In the genomic region with DNA sequence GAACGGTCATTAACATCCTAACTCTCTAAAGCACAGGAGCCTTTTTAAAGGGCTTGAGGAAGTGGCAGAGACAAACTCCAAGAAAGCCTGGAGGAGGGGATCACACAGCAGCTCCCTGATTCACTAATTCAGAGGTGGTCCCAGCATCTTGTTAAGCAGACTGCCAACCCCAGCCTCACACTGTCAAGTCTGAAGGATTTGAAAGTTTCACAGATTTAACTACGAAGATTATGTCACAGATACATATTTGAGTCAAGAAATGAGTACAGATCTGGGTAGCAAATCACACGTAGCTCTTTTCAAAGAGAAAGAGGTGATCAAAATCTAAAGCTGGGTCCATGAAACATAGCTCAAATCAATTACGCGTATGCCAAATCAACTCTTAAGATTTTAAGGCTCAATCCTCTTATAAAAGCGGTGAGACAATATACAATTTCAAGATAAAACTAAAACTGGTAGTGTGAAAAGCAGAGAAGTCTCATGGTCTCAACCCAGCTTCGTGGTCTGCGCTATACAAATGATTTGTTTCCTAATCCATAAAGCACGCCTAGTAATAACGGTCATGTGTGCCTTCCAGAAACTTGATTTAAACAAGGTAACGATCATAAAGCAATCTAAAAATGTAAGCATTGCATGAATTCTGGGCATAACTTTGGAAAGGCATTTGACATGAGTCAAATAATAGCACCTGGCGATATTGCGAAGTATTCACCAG, we compare ENCODE assay signal across 2 cellular contexts.
TF ChIP-seq lines count a peak whose summit lies in the region.

No MANE protein-coding gene starts in this region.

TF ChIP-seq in GM12891, 5 proteins besides CTCF, POLR2A, EP300 and RAD21:
- TF ChIP-seq SPI1 (IDR thresholded peaks at IDR 0.05; ENCODE audit: low read depth, low read length) = no peak
- 0 out of 2 replicates have a peak, but pooled peaks have one; percentile 30 for TF ChIP-seq POLR2AphosphoS5 (IDR thresholded peaks at IDR 0.05; ENCODE audit: low read depth, low read length)
- TF ChIP-seq POU2F2 (IDR thresholded peaks at IDR 0.05; ENCODE audit: low read depth, low read length) = no peak
- no peak for TF ChIP-seq TAF1 (IDR thresholded peaks at IDR 0.05; ENCODE audit: low read depth, low read length)
- no peak for TF ChIP-seq PAX5 (IDR thresholded peaks at IDR 0.05; ENCODE audit: insufficient read depth, low read length, severe bottlenecking)

TF ChIP-seq in GM12878, 131 proteins besides CTCF, POLR2A, EP300 and RAD21:
- TF ChIP-seq CHD2 (IDR thresholded peaks at IDR 0.05; ENCODE audit: borderline replicate concordance, low read depth, low read length) = no peak
- TF ChIP-seq FOS (IDR thresholded peaks at IDR 0.05; ENCODE audit: borderline replicate concordance, extremely low read depth, insufficient read length) = no peak
- peak; percentile 40; the same call in 1 of the 2 replicates for TF ChIP-seq NFIC (IDR thresholded peaks at IDR 0.05; ENCODE audit: low read depth, low read length)
- TF ChIP-seq JUNB (IDR thresholded peaks at IDR 0.05) = peak; percentile 84
- no peak for TF ChIP-seq SUZ12 (IDR thresholded peaks at IDR 0.05; ENCODE audit: unreplicated experiment)
- 0 out of 2 replicates have a peak, but pooled peaks have one; percentile 49 for TF ChIP-seq ATF7 (IDR thresholded peaks at IDR 0.05; ENCODE audit: low read depth)
- TF ChIP-seq, protein P1, sequence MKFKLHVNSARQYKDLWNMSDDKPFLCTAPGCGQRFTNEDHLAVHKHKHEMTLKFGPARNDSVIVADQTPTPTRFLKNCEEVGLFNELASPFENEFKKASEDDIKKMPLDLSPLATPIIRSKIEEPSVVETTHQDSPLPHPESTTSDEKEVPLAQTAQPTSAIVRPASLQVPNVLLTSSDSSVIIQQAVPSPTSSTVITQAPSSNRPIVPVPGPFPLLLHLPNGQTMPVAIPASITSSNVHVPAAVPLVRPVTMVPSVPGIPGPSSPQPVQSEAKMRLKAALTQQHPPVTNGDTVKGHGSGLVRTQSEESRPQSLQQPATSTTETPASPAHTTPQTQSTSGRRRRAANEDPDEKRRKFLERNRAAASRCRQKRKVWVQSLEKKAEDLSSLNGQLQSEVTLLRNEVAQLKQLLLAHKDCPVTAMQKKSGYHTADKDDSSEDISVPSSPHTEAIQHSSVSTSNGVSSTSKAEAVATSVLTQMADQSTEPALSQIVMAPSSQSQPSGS (IDR thresholded peaks at IDR 0.05; ENCODE audit: low read length) = peak; percentile 66; the same call in 1 of the 2 replicates
- 0 out of 2 replicates have a peak, but pooled peaks have one; percentile 15 for TF ChIP-seq POLR2AphosphoS5 (IDR thresholded peaks at IDR 0.05; ENCODE audit: low read length)
